8 cellular contexts compared by ENCODE assay signal in the genomic region with DNA sequence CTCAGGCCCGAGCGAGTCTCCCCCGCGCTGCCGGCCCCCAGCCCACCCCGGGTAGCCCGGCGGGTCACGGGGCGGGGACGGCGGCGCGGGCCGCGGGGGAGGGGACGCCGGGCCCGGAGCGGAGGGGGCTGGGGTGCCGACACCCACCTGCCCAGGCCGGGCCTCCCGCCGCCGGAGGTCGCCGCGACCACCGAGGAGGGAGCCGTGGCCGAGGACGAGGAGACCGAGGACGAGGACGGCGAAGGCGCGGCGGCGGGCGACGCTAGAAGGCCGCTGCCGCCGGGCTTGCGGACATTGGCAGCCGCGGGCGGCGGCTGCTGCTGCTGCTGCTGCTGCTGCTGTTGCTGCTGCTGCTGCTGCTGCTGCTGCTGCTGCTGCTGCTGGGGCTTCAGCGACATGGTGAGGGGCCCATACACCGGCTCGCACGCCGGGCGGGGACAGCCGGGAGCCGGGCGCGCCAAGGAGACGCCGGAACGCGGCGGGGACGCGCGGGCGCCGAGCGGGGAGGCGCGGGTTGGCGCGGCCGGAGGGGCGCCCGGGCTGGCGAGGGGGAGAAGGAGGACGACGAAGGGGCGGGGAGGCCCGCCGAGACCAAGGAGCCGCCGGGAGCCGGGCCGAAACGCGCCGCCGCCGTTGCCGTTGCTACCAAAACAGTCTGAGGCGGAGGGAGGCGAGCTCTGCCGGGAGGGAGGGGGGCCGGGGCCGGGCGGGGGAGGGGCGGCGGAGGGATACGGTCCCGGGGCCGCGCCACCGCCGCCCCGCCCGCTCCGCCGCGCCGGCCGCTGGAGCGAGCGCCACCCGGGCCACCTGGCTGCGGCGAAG. TPM values are rescaled to one million over a fixed set of nuclear protein-coding genes. Genes with fewer than 3 reads are reported as not detected.
A peak's percentile ranks its signal among the peaks of the same experiment; 100 is the strongest.
DNase-seq lines count a peak whose midpoint lies in the region; ATAC-seq and TF ChIP-seq lines count a peak whose summit lies in the region.

A gene with protein sequence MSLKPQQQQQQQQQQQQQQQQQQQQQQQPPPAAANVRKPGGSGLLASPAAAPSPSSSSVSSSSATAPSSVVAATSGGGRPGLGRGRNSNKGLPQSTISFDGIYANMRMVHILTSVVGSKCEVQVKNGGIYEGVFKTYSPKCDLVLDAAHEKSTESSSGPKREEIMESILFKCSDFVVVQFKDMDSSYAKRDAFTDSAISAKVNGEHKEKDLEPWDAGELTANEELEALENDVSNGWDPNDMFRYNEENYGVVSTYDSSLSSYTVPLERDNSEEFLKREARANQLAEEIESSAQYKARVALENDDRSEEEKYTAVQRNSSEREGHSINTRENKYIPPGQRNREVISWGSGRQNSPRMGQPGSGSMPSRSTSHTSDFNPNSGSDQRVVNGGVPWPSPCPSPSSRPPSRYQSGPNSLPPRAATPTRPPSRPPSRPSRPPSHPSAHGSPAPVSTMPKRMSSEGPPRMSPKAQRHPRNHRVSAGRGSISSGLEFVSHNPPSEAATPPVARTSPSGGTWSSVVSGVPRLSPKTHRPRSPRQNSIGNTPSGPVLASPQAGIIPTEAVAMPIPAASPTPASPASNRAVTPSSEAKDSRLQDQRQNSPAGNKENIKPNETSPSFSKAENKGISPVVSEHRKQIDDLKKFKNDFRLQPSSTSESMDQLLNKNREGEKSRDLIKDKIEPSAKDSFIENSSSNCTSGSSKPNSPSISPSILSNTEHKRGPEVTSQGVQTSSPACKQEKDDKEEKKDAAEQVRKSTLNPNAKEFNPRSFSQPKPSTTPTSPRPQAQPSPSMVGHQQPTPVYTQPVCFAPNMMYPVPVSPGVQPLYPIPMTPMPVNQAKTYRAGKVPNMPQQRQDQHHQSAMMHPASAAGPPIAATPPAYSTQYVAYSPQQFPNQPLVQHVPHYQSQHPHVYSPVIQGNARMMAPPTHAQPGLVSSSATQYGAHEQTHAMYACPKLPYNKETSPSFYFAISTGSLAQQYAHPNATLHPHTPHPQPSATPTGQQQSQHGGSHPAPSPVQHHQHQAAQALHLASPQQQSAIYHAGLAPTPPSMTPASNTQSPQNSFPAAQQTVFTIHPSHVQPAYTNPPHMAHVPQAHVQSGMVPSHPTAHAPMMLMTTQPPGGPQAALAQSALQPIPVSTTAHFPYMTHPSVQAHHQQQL (minus strand): TSS at position 679 of the 822 bp plus-strand sequence. CDS start 281 bp downstream, at position 398.

- H3K4me1 ChIP-seq in thoracic aorta (ENCODE audit: control insufficient read depth in 1 of 2, low read depth in 2 of 2), result peaks cover 16 to 41% of the 10 kb centered on the region in 2 donors

- TF ChIP-seq CTCF in thoracic aorta (IDR thresholded peaks at IDR 0.05), result no peak

- peak within 1 kb of the TSS; percentile 98 for H3K4me3 ChIP-seq in thoracic aorta

- ATAC-seq in GM19372 (IDR thresholded peaks at IDR 0.05; ENCODE audit: low read depth, unreplicated experiment) (peak; percentile 48), HG03469 (IDR thresholded peaks at IDR 0.05; ENCODE audit: unreplicated experiment) (peak; percentile 24), thoracic aorta (ENCODE audit: insufficient number of reproducible peaks, low FRiP score, low read depth) (peak; percentile 68)

- DNase-seq in C1 segment of cervical spinal cord (lab: John Stamatoyannopoulos, UW), result peak in 12 of 14 donors; percentile 63 to 93 (median 83)
- peak; percentile 83 for DNase-seq in OCI-M1 (lab: John Stamatoyannopoulos, UW)
- peak; percentile 59 to 71 (median 66) for DNase-seq in activated naive CD4-positive, alpha-beta T cell (lab: John Stamatoyannopoulos, UW)
- peak; percentile 91 for DNase-seq in germinal center (ENCODE audit: low spot score)
- DNase-seq in nucleus accumbens (lab: John Stamatoyannopoulos, UW), result peak in 48 of 56 donors; percentile 30 to 94 (median 72)
- peak; percentile 4 for DNase-seq in thoracic aorta (ENCODE audit: low spot score)

- no peaks in the 10 kb centered on the region for H3K36me3 ChIP-seq in thoracic aorta

- peak within 1 kb of the TSS; percentile 93 to 94 for H3K27ac ChIP-seq in thoracic aorta

- no peaks in the 10 kb centered on the region for H3K9me3 ChIP-seq in thoracic aorta

- H3K27me3 ChIP-seq in thoracic aorta (replicated peaks; ENCODE audit: insufficient read depth), result no peaks in the 10 kb centered on the region

RNA-seq across cellular contexts. Expression of the gene that starts here (rescaled TPM):
- total RNA-seq in thoracic aorta, result 100 to 1,000 TPM in 1 of 2 donors, 10 to 100 TPM in 1; 81.0 to 109 TPM

Comparison
In these comparisons a context has a peak if more than half of its experiments do, and no peak if none do; other contexts are left out.
1. Peak in every context shown above with its lines: DNase-seq, ATAC-seq, H3K4me3 ChIP-seq and H3K27ac ChIP-seq.
2. DNase-seq: peak in every context shown above with its lines; median percentile 91 in germinal center; 83 in C1 segment of cervical spinal cord; 83 in OCI-M1; 72 in nucleus accumbens; 66 in activated naive CD4-positive, alpha-beta T cell; 4 in thoracic aorta.